ENCODE assay signal across 9 cellular contexts in genomic region chr11:62614275-62614674, GRCh38. TPM values are rescaled to one million over a fixed set of nuclear protein-coding genes. Genes with fewer than 3 reads are reported as not detected.
DNase-seq lines count a peak whose midpoint lies in the region; ATAC-seq, FAIRE-seq and TF ChIP-seq lines count a peak whose summit lies in the region.
"Had no signal": no experiment of that assay in that cellular context is flagged by ENCODE, and none has a peak within 500 bp of the region (broad histone marks: within the 10 kb centered on the region; RNA-seq: fewer than 3 reads in every experiment).

No MANE protein-coding gene starts in this region.

- no peaks in the 10 kb centered on the region for H4K20me1 ChIP-seq in OCI-LY7 (ENCODE audit: insufficient read depth, low read length)

- no peak overlapping the region for H2AFZ ChIP-seq in OCI-LY7 (ENCODE audit: low read length)

- CTCF ChIA-PET in OCI-LY7 (lab: Charles Lee; ENCODE audit: unreplicated experiment), result no interaction called here
- CTCF ChIA-PET in MCF 10A (lab: Yijun Ruan, JAX), result interaction anchor here (1.5 to 4.2 kb wide), 2 partner anchors 11 to 22 kb away, joined by 7 to 39 read pairs; partner anchors contain the start of gene TUT1

- H3K27ac ChIP-seq in OCI-LY7 (ENCODE audit: low read depth, low read length, poor library complexity, severe bottlenecking) (peak overlapping the region; percentile 7), heart right ventricle (peak overlapping the region in 4 of 10 donors; percentile 96 to 98 (median 98))
- H3K27ac ChIP-seq: HL-60 had no signal

- H3K27me3 ChIP-seq in heart right ventricle, result no peaks in the 10 kb centered on the region

- H3K4me3 Mint-ChIP-seq in CD14-positive monocyte, result no peak overlapping the region
- no peak overlapping the region for H3K4me3 Mint-ChIP-seq in MCF 10A (ENCODE audit: unreplicated experiment)

- intact Hi-C loops in CD14-positive monocyte (cut with micrococcal nuclease), result loop anchor here in 1 of 2 donors (10.0 kb wide), 1 partner anchor 241 kb away; no protein-coding TSS in a partner anchor
- intact Hi-C loops in OCI-LY7 (cut with micrococcal nuclease; ENCODE audit: unreplicated experiment), result no loop called here
- intact Hi-C loops in MCF 10A (cut with micrococcal nuclease), result loop anchor here (5.0 kb wide), 2 partner anchors 33 to 42 kb away; partner anchors contain the start of genes EEF1G and GANAB
- intact Hi-C loops in heart right ventricle (cut with DNase I), result loop anchor here in 1 of 10 donors (5.0 kb wide), 1 partner anchor 38 kb away; the partner anchor contains the start of gene INTS5

- H3K27me3 Mint-ChIP-seq in CD14-positive monocyte (ENCODE audit: low read depth in 3 of 3), result no peaks in the 10 kb centered on the region
- H3K27me3 Mint-ChIP-seq in MCF 10A (ENCODE audit: insufficient read depth, unreplicated experiment), result no peaks in the 10 kb centered on the region

- POLR2A ChIA-PET in OCI-LY7 (lab: Charles Lee) (no interaction called here), MCF 10A (lab: Yijun Ruan, JAX) (interaction anchor here (1.1 to 8.4 kb wide), 2 partner anchors 14 to 173 kb away, joined by 3 to 98 read pairs; partner anchors contain the start of genes MTA2 and TMEM179B)

- peaks cover 16% of the 10 kb centered on the region for H3K4me1 Mint-ChIP-seq in CD14-positive monocyte
- H3K4me1 Mint-ChIP-seq in MCF 10A (ENCODE audit: insufficient read depth, unreplicated experiment), result peaks cover 10% of the 10 kb centered on the region

- peaks cover 0 to 2% (median 0%) of the 10 kb centered on the region in 7 donors for H3K9me3 Mint-ChIP-seq in CD14-positive monocyte
- H3K9me3 Mint-ChIP-seq in MCF 10A (ENCODE audit: unreplicated experiment), result no peaks in the 10 kb centered on the region

- 80 to 82% methylated on average over 8 of the region's 8 CpGs for WGBS in heart right ventricle, 2 donors

- TF ChIP-seq POLR2A in GM12892 (IDR thresholded peaks at IDR 0.05; ENCODE audit: low read depth, low read length), result no peak

- peaks cover 37 to 59% of the 10 kb centered on the region in 2 donors for H3K36me3 Mint-ChIP-seq in CD14-positive monocyte
- H3K36me3 Mint-ChIP-seq in MCF 10A (ENCODE audit: insufficient read depth, unreplicated experiment), result peaks cover 38% of the 10 kb centered on the region

- H3K4me3 ChIP-seq in OCI-LY7 (ENCODE audit: low read depth, low read length, poor library complexity, severe bottlenecking) (no peak overlapping the region), heart right ventricle (no peak overlapping the region)

- TF ChIP-seq CTCF in CD14-positive monocyte (IDR thresholded peaks at IDR 0.05) (no peak), OCI-LY7 (conservative IDR thresholded peaks at IDR 0.05; ENCODE audit: low read length) (no peak), MCF 10A (IDR thresholded peaks at IDR 0.05; ENCODE audit: unreplicated experiment) (no peak), heart right ventricle (IDR thresholded peaks at IDR 0.05) (no peak)

- H3K4me2 ChIP-seq in OCI-LY7 (ENCODE audit: low read length), result no peak overlapping the region

- no peak for FAIRE-seq in GM12892 (lab: Jason Lieb, UNC)

- no peaks in the 10 kb centered on the region for H3K9me2 ChIP-seq in OCI-LY7 (ENCODE audit: insufficient read depth, low read length)

- peaks cover 8% of the 10 kb centered on the region; the same call in 1 of the 2 replicates for H3K79me2 ChIP-seq in OCI-LY7 (ENCODE audit: insufficient read depth, low read depth, low read length)

- DNase-seq in CD14-positive monocyte (ENCODE audit: low spot score) (no peak), OCI-LY7 (ENCODE audit: low spot score) (no peak), MCF 10A (ENCODE audit: unreplicated experiment) (peak; percentile 62), nucleus accumbens (lab: John Stamatoyannopoulos, UW) (peak in 39 of 56 donors; percentile 11 to 81 (median 46)), DMS79 (lab: John Stamatoyannopoulos, UW) (no peak), NCI-H1930 (lab: John Stamatoyannopoulos, UW) (no peak), GM12892 (ENCODE audit: insufficient read length) (no peak), heart right ventricle (no peak)

- H3K4me1 ChIP-seq in OCI-LY7 (ENCODE audit: insufficient read depth, low read length, poor library complexity, severe bottlenecking) (peaks cover 21% of the 10 kb centered on the region), heart right ventricle (peaks cover 9 to 32% (median 26%) of the 10 kb centered on the region in 9 donors)

- BruUV-seq in OCI-LY7 (replicated peaks; lab: Mats Ljungman, UMichigan) (no TSS peak), MCF 10A (replicated peaks; lab: Mats Ljungman, UMichigan) (no TSS peak)

- peak overlapping the region in 5 of 7 donors; percentile 27 to 73 (median 50) for H3K27ac Mint-ChIP-seq in CD14-positive monocyte
- H3K27ac Mint-ChIP-seq in MCF 10A (ENCODE audit: low read depth, unreplicated experiment), result peak overlapping the region; percentile 57

- H3K9me3 ChIP-seq in OCI-LY7 (ENCODE audit: low read length), result no peaks in the 10 kb centered on the region
- no peaks in the 10 kb centered on the region for H3K9me3 ChIP-seq in heart right ventricle

- H3K36me3 ChIP-seq in OCI-LY7 (ENCODE audit: insufficient read depth, low read length) (peaks cover 24% of the 10 kb centered on the region), heart right ventricle (peaks cover 0 to 57% (median 10%) of the 10 kb centered on the region in 9 donors)

- no peak for ATAC-seq in heart right ventricle

RNA-seq across cellular contexts. Expression of gene ROM1, which starts 1.2 kb away (rescaled TPM):
- 1 to 10 TPM in 1 of 2 donors, under 1 TPM in 1; 0.51 to 1.4 TPM for polyA plus RNA-seq in CD14-positive monocyte
- total RNA-seq in OCI-LY7 (2014; rRNA removed; shearing (Covaris generic)), result 0.69 and 1.1 TPM in 2 replicates
- total RNA-seq in OCI-LY7 (2022), result 1.2 and 2.5 TPM in 2 replicates
- 2.5 and 2.9 TPM in 2 replicates for total RNA-seq in MCF 10A (2022)
- polyA plus RNA-seq in GM12892 (2012; ENCODE audit: missing spikeins), result 2.0 TPM
- total RNA-seq in heart right ventricle, result 1 to 10 TPM in 8 of 10 donors, under 1 TPM in 2; 0.81 to 4.4 (median 1.8) TPM
- polyA plus RNA-seq in heart right ventricle, result 1 to 10 TPM; 5.3 to 6.6 TPM

RNA-seq across cellular contexts. Expression of gene EML3, which starts 1.7 kb away (rescaled TPM):
- polyA plus RNA-seq in CD14-positive monocyte (10 to 100 TPM in 1 of 2 donors, 1 to 10 TPM in 1; 7.2 to 10.6 TPM), heart right ventricle (10 to 100 TPM; 18.9 to 50.4 TPM)
- 41.2 and 52.8 TPM in 2 replicates for total RNA-seq in OCI-LY7 (2014; rRNA removed; shearing (Covaris generic))
- total RNA-seq in OCI-LY7 (2022) (81.6 and 92.6 TPM in 2 replicates), MCF 10A (2022) (33.9 and 43.7 TPM in 2 replicates), heart right ventricle (10 to 100 TPM in 8 of 10 donors, 1 to 10 TPM in 2; 7.7 to 27.2 (median 15.2) TPM)
- 30.5 TPM for polyA plus RNA-seq in GM12892 (2012; ENCODE audit: missing spikeins)

RNA-seq across cellular contexts. Expression of gene B3GAT3, which starts 7.5 kb away (rescaled TPM):
- polyA plus RNA-seq in CD14-positive monocyte (10 to 100 TPM; 18.5 to 19.0 TPM), heart right ventricle (10 to 100 TPM; 29.5 to 41.2 TPM)
- 55.8 and 74.3 TPM in 2 replicates for total RNA-seq in OCI-LY7 (2014; rRNA removed; shearing (Covaris generic))
- total RNA-seq in OCI-LY7 (2022) (66.2 and 71.3 TPM in 2 replicates), MCF 10A (2022) (40.1 and 42.4 TPM in 2 replicates), heart right ventricle (10 to 100 TPM in 7 of 10 donors, 1 to 10 TPM in 3; 6.8 to 20.7 (median 10.6) TPM)
- polyA plus RNA-seq in GM12892 (2012; ENCODE audit: missing spikeins), result 13.6 TPM

RNA-seq across cellular contexts. Expression of gene MTA2, which starts 12.6 kb away (rescaled TPM):
- polyA plus RNA-seq in CD14-positive monocyte (10 to 100 TPM; 14.0 to 17.6 TPM), heart right ventricle (10 to 100 TPM; 22.1 to 35.3 TPM)
- total RNA-seq in OCI-LY7 (2014; rRNA removed; shearing (Covaris generic)), result 130 and 133 TPM in 2 replicates
- total RNA-seq in OCI-LY7 (2022) (162 and 174 TPM in 2 replicates), MCF 10A (2022) (139 and 176 TPM in 2 replicates), heart right ventricle (10 to 100 TPM; 25.0 to 45.3 (median 29.8) TPM)
- 111 TPM for polyA plus RNA-seq in GM12892 (2012; ENCODE audit: missing spikeins)

RNA-seq across cellular contexts. Expression of gene TUT1, which starts 23.0 kb away (rescaled TPM):
- 1 to 10 TPM; 1.8 to 2.1 TPM for polyA plus RNA-seq in CD14-positive monocyte
- 15.6 and 22.5 TPM in 2 replicates for total RNA-seq in OCI-LY7 (2014; rRNA removed; shearing (Covaris generic))
- 38.2 and 40.4 TPM in 2 replicates for total RNA-seq in OCI-LY7 (2022)
- 26.0 and 28.3 TPM in 2 replicates for total RNA-seq in MCF 10A (2022)
- polyA plus RNA-seq in GM12892 (2012; ENCODE audit: missing spikeins), result 13.1 TPM
- 10 to 100 TPM in 8 of 10 donors, 1 to 10 TPM in 2; 8.2 to 17.9 (median 12.3) TPM for total RNA-seq in heart right ventricle
- polyA plus RNA-seq in heart right ventricle, result 10 to 100 TPM in 1 of 2 donors, 1 to 10 TPM in 1; 9.3 to 19.2 TPM

Comparison
In these comparisons a context has a peak if more than half of its experiments do, and no peak if none do; other contexts are left out.
1. DNase-seq: peak in MCF 10A (single experiment) and nucleus accumbens (39 of 56); none in CD14-positive monocyte (single experiment), OCI-LY7 (single experiment), DMS79 (single experiment), NCI-H1930 (0 of 2), GM12892 (single experiment) and heart right ventricle (0 of 2).